In genomic region chr3:192919895-192920294, GRCh38 we compare ENCODE assay signal across 18 cellular contexts.
"Had no signal": no experiment of that assay in that cellular context is flagged by ENCODE, and none has a peak within 500 bp of the region (broad histone marks: within the 10 kb centered on the region; RNA-seq: fewer than 3 reads in every experiment).

No MANE protein-coding gene starts in this region.

- FAIRE-seq: colon had no signal

- H3K36me3 ChIP-seq: adrenal gland, esophagus squamous epithelium, lower lobe of right lung, sigmoid colon, WERI-Rb-1 had no signal

- H3K4me3 Mint-ChIP-seq: activated naive CD4-positive, alpha-beta T cell treated with anti-CD3 and anti-CD28 coated beads for 36 hours; immature natural killer cell; stimulated activated naive B cell treated with anti-CD40 and anti-IgM and Interleukin-4, amounts not matched to agents 10 μg/mL and 1 μg/mL and 100 μg/mL, for 72 hours had no signal

- H3K27me3 ChIP-seq: adrenal gland, sigmoid colon had no signal

- DNase-seq: activated CD4-positive, alpha-beta T cell treated with anti-CD3 and anti-CD28 coated beads, Interleukin-2, amount 10 ng/mL, durations not matched to agents 24 days and 14 days; activated naive CD4-positive, alpha-beta T cell treated with anti-CD3 and anti-CD28 coated beads for 36 hours; adrenal gland; esophagus squamous epithelium; foreskin fibroblast; immature natural killer cell; left cardiac atrium; lower lobe of right lung; naive thymus-derived CD8-positive, alpha-beta T cell; nucleus accumbens; psoas muscle; sigmoid colon; stimulated activated CD4-positive, alpha-beta T cell treated with anti-CD3 and anti-CD28 coated beads, Interleukin-2, amount 100 ng/mL, for 24 hours; stimulated activated naive B cell treated with anti-CD40 and anti-IgM and Interleukin-4, amounts not matched to agents 10 μg/mL and 1 μg/mL and 100 μg/mL, for 72 hours; T1000; trophoblast cell; WERI-Rb-1 had no signal

- H3K9me3 Mint-ChIP-seq: activated CD4-positive, alpha-beta T cell treated with anti-CD3 and anti-CD28 coated beads, Interleukin-2, amount 10 ng/mL, durations not matched to agents 24 days and 14 days; activated naive CD4-positive, alpha-beta T cell treated with anti-CD3 and anti-CD28 coated beads for 36 hours; stimulated activated naive B cell treated with anti-CD40 and anti-IgM and Interleukin-4, amounts not matched to agents 10 μg/mL and 1 μg/mL and 100 μg/mL, for 72 hours had no signal

- ATAC-seq: left cardiac atrium; lower lobe of right lung; naive thymus-derived CD8-positive, alpha-beta T cell; psoas muscle; stimulated activated naive B cell treated with anti-CD40 and anti-IgM and Interleukin-4, amounts not matched to agents 10 μg/mL and 1 μg/mL and 100 μg/mL, for 72 hours had no signal

- H3K27ac ChIP-seq: adrenal gland, esophagus squamous epithelium, lower lobe of right lung, psoas muscle, sigmoid colon, WERI-Rb-1 had no signal

- H3K27ac Mint-ChIP-seq: activated naive CD4-positive, alpha-beta T cell treated with anti-CD3 and anti-CD28 coated beads for 36 hours; immature natural killer cell; naive thymus-derived CD8-positive, alpha-beta T cell; stimulated activated naive B cell treated with anti-CD40 and anti-IgM and Interleukin-4, amounts not matched to agents 10 μg/mL and 1 μg/mL and 100 μg/mL, for 72 hours had no signal

- H3K4me3 ChIP-seq: adrenal gland, esophagus squamous epithelium, lower lobe of right lung, psoas muscle, sigmoid colon had no signal
